ENCODE assay signal across 21 cellular contexts in genomic region chr12:54612216-54612750, GRCh38. TPM values are rescaled to one million over a fixed set of nuclear protein-coding genes. Genes with fewer than 3 reads are reported as not detected.
DNase-seq lines count a peak whose midpoint lies in the region; TF ChIP-seq lines count a peak whose summit lies in the region.
"Had no signal": no experiment of that assay in that cellular context is flagged by ENCODE, and none has a peak within 500 bp of the region (broad histone marks: within the 10 kb centered on the region; RNA-seq: fewer than 3 reads in every experiment).

No MANE protein-coding gene starts in this region.

- no peak overlapping the region for H2BK12ac ChIP-seq in mesenchymal stem cell (ENCODE audit: low read length in 2 of 2)

- H3K14ac ChIP-seq in mesenchymal stem cell (ENCODE audit: low read length in 2 of 2), result no peak overlapping the region

- no peak overlapping the region for H2BK15ac ChIP-seq in mesenchymal stem cell (ENCODE audit: low read depth, poor library complexity, severe bottlenecking)

- H3K9ac ChIP-seq in mesenchymal stem cell (ENCODE audit: low read length), result no peak overlapping the region
- H3K9ac ChIP-seq: BLaER1 had no signal

- no peak overlapping the region for H4K8ac ChIP-seq in mesenchymal stem cell (ENCODE audit: low read length)

- no peak for TF ChIP-seq EP300 in suprapubic skin (IDR thresholded peaks at IDR 0.05)

- H3K4me3 ChIP-seq in coronary artery (no peak overlapping the region), mesenchymal stem cell (ENCODE audit: insufficient read depth in 1 of 2, low read depth in 1 of 2, low read length in 2 of 2) (no peak overlapping the region), suprapubic skin (no peak overlapping the region)
- H3K4me3 ChIP-seq: BLaER1, HAP-1 had no signal

- TF ChIP-seq POLR2A in suprapubic skin (IDR thresholded peaks at IDR 0.05), result no peak

- no peak overlapping the region for H3K27ac Mint-ChIP-seq in osteocyte (ENCODE audit: unreplicated experiment)
- H3K27ac Mint-ChIP-seq: CD14-positive monocyte; CD4-positive, alpha-beta memory T cell had no signal

- peak; percentile 65 for DNase-seq in G401 (ENCODE audit: low spot score)
- peak; percentile 1 for DNase-seq in NCI-H226
- peak; percentile 8 for DNase-seq in coronary artery (ENCODE audit: low spot score)
- peak; percentile 12 for DNase-seq in renal cortical epithelial cell (ENCODE audit: low read depth)
- no peak for DNase-seq in osteocyte (ENCODE audit: extremely low spot score, unreplicated experiment)
- no peak for DNase-seq in mesenchymal stem cell
- DNase-seq in suprapubic skin (ENCODE audit: low spot score in 2 of 2), result no peak
- DNase-seq: 8988T; CD4-positive, alpha-beta memory T cell; DMS153; DMS79; GF-D8 had no signal

- no peak overlapping the region for H2BK5ac ChIP-seq in mesenchymal stem cell (ENCODE audit: low read depth, low read length, poor library complexity, severe bottlenecking)

- no peak overlapping the region for H2AK5ac ChIP-seq in mesenchymal stem cell (ENCODE audit: low read length, severe bottlenecking)

- no peak overlapping the region for H3K23ac ChIP-seq in mesenchymal stem cell (ENCODE audit: low read length in 2 of 2)

- no peak overlapping the region for H2BK120ac ChIP-seq in mesenchymal stem cell (ENCODE audit: low read depth, low read length)

- H3K36me3 ChIP-seq in mesenchymal stem cell (ENCODE audit: control insufficient read depth in 1 of 2, insufficient read depth in 2 of 2, low read depth in 1 of 2, low read length in 2 of 2) (no peaks in the 10 kb centered on the region), suprapubic skin (no peaks in the 10 kb centered on the region)
- H3K36me3 ChIP-seq: BLaER1, HAP-1 had no signal

- no peak overlapping the region for H3K4me2 ChIP-seq in mesenchymal stem cell (ENCODE audit: low read length, poor library complexity, severe bottlenecking)
- H3K4me2 ChIP-seq: BLaER1 had no signal

- TF ChIP-seq CTCF in coronary artery (IDR thresholded peaks at IDR 0.05) (no peak), osteocyte (IDR thresholded peaks at IDR 0.05) (no peak), suprapubic skin (IDR thresholded peaks at IDR 0.05) (no peak)

- no peaks in the 10 kb centered on the region for H3K4me1 ChIP-seq in mesenchymal stem cell (ENCODE audit: control insufficient read depth, insufficient read depth, low read depth, low read length)
- H3K4me1 ChIP-seq in suprapubic skin, result peaks cover 9% of the 10 kb centered on the region
- H3K4me1 ChIP-seq: BLaER1, HAP-1 had no signal

- H3K9me3 Mint-ChIP-seq in osteocyte (ENCODE audit: unreplicated experiment), result no peaks in the 10 kb centered on the region
- H3K9me3 Mint-ChIP-seq: CD14-positive monocyte had no signal

- no peak overlapping the region for H3K27ac ChIP-seq in coronary artery
- H3K27ac ChIP-seq in mesenchymal stem cell (ENCODE audit: low read length, poor library complexity, severe bottlenecking), result no peak overlapping the region
- H3K27ac ChIP-seq in suprapubic skin, result no peak overlapping the region
- H3K27ac ChIP-seq: BLaER1, HL-60 had no signal

- H4K91ac ChIP-seq in mesenchymal stem cell (ENCODE audit: low read length), result no peak overlapping the region

- no peaks in the 10 kb centered on the region for H3K9me3 ChIP-seq in mesenchymal stem cell (ENCODE audit: control insufficient read depth, low read length)
- H3K9me3 ChIP-seq in suprapubic skin, result no peaks in the 10 kb centered on the region
- H3K9me3 ChIP-seq: BLaER1, HAP-1 had no signal

- no peaks in the 10 kb centered on the region for H3K4me1 Mint-ChIP-seq in osteocyte (ENCODE audit: unreplicated experiment)
- H3K4me1 Mint-ChIP-seq: CD4-positive, alpha-beta memory T cell had no signal

- no peaks in the 10 kb centered on the region for H3K79me1 ChIP-seq in mesenchymal stem cell (replicated peaks; ENCODE audit: low read length, poor library complexity, severe bottlenecking)

- H3K27me3 ChIP-seq in mesenchymal stem cell (ENCODE audit: control insufficient read depth in 1 of 2, insufficient read depth in 1 of 2, low read length in 2 of 2), result peaks cover 57 to 95% of the 10 kb centered on the region in 2 experiments
- H3K27me3 ChIP-seq in suprapubic skin, result peaks cover 16% of the 10 kb centered on the region
- H3K27me3 ChIP-seq: BLaER1 had no signal

- H3K27me3 Mint-ChIP-seq in osteocyte (ENCODE audit: unreplicated experiment), result peaks cover 19% of the 10 kb centered on the region

- no peaks in the 10 kb centered on the region for H3K36me3 Mint-ChIP-seq in osteocyte (ENCODE audit: unreplicated experiment)
- H3K36me3 Mint-ChIP-seq: CD14-positive monocyte; CD4-positive, alpha-beta memory T cell had no signal

- H3K4ac ChIP-seq in mesenchymal stem cell (ENCODE audit: low read depth in 1 of 2, low read length in 2 of 2), result no peak overlapping the region

- in situ Hi-C loops in G401 (cut with HindIII; ENCODE audit: low sequenced_read_pairs), result no loop called here

- 57% methylated on average over 1 of the region's 1 CpG for WGBS in mesenchymal stem cell
- WGBS in suprapubic skin, result 41% methylated on average over 1 of the region's 1 CpG

- no peak overlapping the region for H3K4me3 Mint-ChIP-seq in osteocyte (ENCODE audit: unreplicated experiment)
- H3K4me3 Mint-ChIP-seq: CD14-positive monocyte; CD4-positive, alpha-beta memory T cell had no signal

- H2AFZ ChIP-seq in mesenchymal stem cell (ENCODE audit: low read depth, low read length), result no peak overlapping the region

- H3K18ac ChIP-seq in mesenchymal stem cell (ENCODE audit: low read depth in 1 of 2, low read length in 2 of 2), result no peak overlapping the region

RNA-seq across cellular contexts. Expression of gene LACRT, which starts 22.4 kb away (rescaled TPM):
- total RNA-seq in G401 (2014; rRNA removed; shearing (Covaris generic)), result not detected in 2 replicates
- total RNA-seq in renal cortical epithelial cell (not detected in 2 replicates), osteocyte (not detected in 2 replicates), suprapubic skin (1 to 10 TPM in 1 of 4 donors, not detected in 3; 1.5 TPM)
- polyA plus RNA-seq in mesenchymal stem cell (2013, experiment 1 of 2), result not detected
- polyA plus RNA-seq in mesenchymal stem cell (2013, experiment 2 of 2), result not detected
- total RNA-seq: A673; CD4-positive, alpha-beta memory T cell; Daoy; H1; HT1080 had no signal
- polyA plus RNA-seq: AG04450; CD14-positive monocyte; CD4-positive, alpha-beta memory T cell; H1 had no signal

RNA-seq across cellular contexts. Expression of gene PPP1R1A, which starts 23.8 kb away (rescaled TPM):
- total RNA-seq in G401 (2014; rRNA removed; shearing (Covaris generic)), result not detected in 2 replicates
- total RNA-seq in renal cortical epithelial cell, result 4.0 and 28.2 TPM in 2 replicates
- not detected in 2 replicates for total RNA-seq in osteocyte
- polyA plus RNA-seq in mesenchymal stem cell (2013, experiment 1 of 2), result not detected
- not detected for polyA plus RNA-seq in mesenchymal stem cell (2013, experiment 2 of 2)
- total RNA-seq in suprapubic skin, result 10 to 100 TPM in 1 of 4 donors, 1 to 10 TPM in 3; 3.5 to 11.0 (median 5.9) TPM
- total RNA-seq: CD4-positive, alpha-beta memory T cell; Daoy; HT1080 had no signal
- polyA plus RNA-seq: AG04450; CD14-positive monocyte; CD4-positive, alpha-beta memory T cell had no signal

RNA-seq across cellular contexts. Expression of gene DCD, which starts 35.9 kb away (rescaled TPM):
- not detected in 2 replicates for total RNA-seq in G401 (2014; rRNA removed; shearing (Covaris generic))
- not detected in 2 replicates for total RNA-seq in renal cortical epithelial cell
- not detected in 2 replicates for total RNA-seq in osteocyte
- not detected for polyA plus RNA-seq in mesenchymal stem cell (2013, experiment 1 of 2)
- polyA plus RNA-seq in mesenchymal stem cell (2013, experiment 2 of 2), result not detected
- total RNA-seq in suprapubic skin, result 1,000 to 10,000 TPM; 1,519 to 3,186 (median 2,298) TPM
- total RNA-seq: A673; CD4-positive, alpha-beta memory T cell; Daoy; H1; HT1080 had no signal
- polyA plus RNA-seq: AG04450; CD14-positive monocyte; CD4-positive, alpha-beta memory T cell; H1 had no signal

Comparison
In these comparisons a context has a peak if more than half of its experiments do, and no peak if none do; other contexts are left out.
1. DNase-seq: peak in G401 (single experiment), NCI-H226 (single experiment), coronary artery (single experiment) and renal cortical epithelial cell (single experiment); none in osteocyte (single experiment), mesenchymal stem cell (single experiment) and suprapubic skin (0 of 2).
2. RNA of gene DCD, which starts 35.9 kb away (total RNA-seq): 1,519 to 3,186 TPM in suprapubic skin; not detected in G401, not detected in renal cortical epithelial cell and not detected in osteocyte; every median in the first group is over 1,000 times any median in the second.